Comparison of ENCODE assay signal across 29 cellular contexts in genomic region chr12:2636741-2637140, GRCh38.
DNase-seq lines count a peak whose midpoint lies in the region; ATAC-seq and TF ChIP-seq lines count a peak whose summit lies in the region.
"Had no signal": no experiment of that assay in that cellular context is flagged by ENCODE, and none has a peak within 500 bp of the region (broad histone marks: within the 10 kb centered on the region; RNA-seq: fewer than 3 reads in every experiment).

No MANE protein-coding gene starts in this region.

- ATAC-seq in RWPE2 (ENCODE audit: low read depth), result no peak
- ATAC-seq in T-cell (replicated peaks in 1 of 4), result no peak
- ATAC-seq in stimulated activated effector memory CD8-positive, alpha-beta T cell treated with anti-CD3 and anti-CD28 coated beads, Interleukin-12 subunit alpha, Interleukin-12 subunit beta, amount 100 ng/mL, for 72 hours, result no peak
- ATAC-seq in HG03460 (IDR thresholded peaks at IDR 0.05; ENCODE audit: unreplicated experiment), result no peak
- ATAC-seq: activated CD8-positive, alpha-beta memory T cell treated with anti-CD3 and anti-CD28 coated beads, Interleukin-2, amount 10 ng/mL, durations not matched to agents 7 days and 5 days; activated T-cell treated with anti-CD3 and anti-CD28 coated beads, Interleukin-2, amount 50 U/mL, for 72 hours; K562; left lung; naive thymus-derived CD4-positive, alpha-beta T cell had no signal

- no peak overlapping the region for H3K27ac ChIP-seq in RWPE2 (ENCODE audit: poor library complexity, severe bottlenecking)
- H3K27ac ChIP-seq in coronary artery, result peak overlapping the region; percentile 53 to 82
- H3K27ac ChIP-seq in temporal lobe (ENCODE audit: low read depth, low read length), result peak overlapping the region; percentile 60
- H3K27ac ChIP-seq: brain microvascular endothelial cell, colonic mucosa, left lung, SJSA1 had no signal

- no peaks in the 10 kb centered on the region for H3K36me3 Mint-ChIP-seq in T-cell
- H3K36me3 Mint-ChIP-seq in stimulated activated effector memory CD8-positive, alpha-beta T cell treated with anti-CD3 and anti-CD28 coated beads, Interleukin-12 subunit alpha, Interleukin-12 subunit beta, amount 100 ng/mL, for 72 hours, result no peaks in the 10 kb centered on the region
- H3K36me3 Mint-ChIP-seq: activated CD8-positive, alpha-beta memory T cell treated with anti-CD3 and anti-CD28 coated beads, Interleukin-2, amount 10 ng/mL, durations not matched to agents 7 days and 5 days; activated naive CD4-positive, alpha-beta T cell treated with anti-CD3 and anti-CD28 coated beads, Interleukin-2, amount 10 ng/mL, durations not matched to agents 7 days and 5 days; naive thymus-derived CD4-positive, alpha-beta T cell had no signal

- peaks cover 5% of the 10 kb centered on the region for H3K4me1 ChIP-seq in RWPE2 (ENCODE audit: insufficient read depth, poor library complexity, severe bottlenecking)
- H3K4me1 ChIP-seq: colonic mucosa, left lung had no signal

- DNase-seq in RWPE2 (ENCODE audit: low spot score) (peak; percentile 35), coronary artery (ENCODE audit: low spot score) (no peak), middle frontal gyrus (ENCODE audit: extremely low spot score, low spot score) (peak; percentile 20), T-cell (no peak)
- DNase-seq in stimulated activated effector memory CD8-positive, alpha-beta T cell treated with anti-CD3 and anti-CD28 coated beads, Interleukin-12 subunit alpha, Interleukin-12 subunit beta, amount 100 ng/mL, for 72 hours (ENCODE audit: low spot score in 2 of 2), result no peak
- DNase-seq: activated B cell treated with CpG ODN at 0.5 μM for 24 hours; activated CD4-positive, alpha-beta T cell treated with anti-CD3 and anti-CD28 coated beads, Interleukin-2, amount 50 U/mL, for 1 hour; activated CD8-positive, alpha-beta memory T cell treated with anti-CD3 and anti-CD28 coated beads, Interleukin-2, amount 10 ng/mL, durations not matched to agents 7 days and 5 days; activated naive CD4-positive, alpha-beta T cell treated with anti-CD3 and anti-CD28 coated beads, Interleukin-2, amount 10 ng/mL, durations not matched to agents 7 days and 5 days; activated T-cell treated with anti-CD3 and anti-CD28 coated beads, Interleukin-2, amount 50 U/mL, for 72 hours; brain microvascular endothelial cell; colonic mucosa; DMS 273 treated with DMSO at 0.1 percent for 48 hours; effector memory CD4-positive, alpha-beta T cell; erythroblast; glutamatergic neuron; H7; naive thymus-derived CD4-positive, alpha-beta T cell; NCI-H1092 treated with DMSO at 0.1 percent for 48 hours; NCI-H187; NCI-H510A; RPMI8226 had no signal

- no peak overlapping the region for H3K4me3 Mint-ChIP-seq in T-cell
- no peak overlapping the region for H3K4me3 Mint-ChIP-seq in stimulated activated effector memory CD8-positive, alpha-beta T cell treated with anti-CD3 and anti-CD28 coated beads, Interleukin-12 subunit alpha, Interleukin-12 subunit beta, amount 100 ng/mL, for 72 hours
- H3K4me3 Mint-ChIP-seq: activated B cell treated with CpG ODN at 0.5 μM for 24 hours; activated CD8-positive, alpha-beta memory T cell treated with anti-CD3 and anti-CD28 coated beads, Interleukin-2, amount 10 ng/mL, durations not matched to agents 7 days and 5 days; activated naive CD4-positive, alpha-beta T cell treated with anti-CD3 and anti-CD28 coated beads, Interleukin-2, amount 10 ng/mL, durations not matched to agents 7 days and 5 days; activated T-cell treated with anti-CD3 and anti-CD28 coated beads, Interleukin-2, amount 50 U/mL, for 72 hours; mesothelial cell of epicardium; naive thymus-derived CD4-positive, alpha-beta T cell; stimulated activated naive CD8-positive, alpha-beta T cell treated with anti-CD3 and anti-CD28 coated beads, Interleukin-15, Interleukin-2, amounts not matched to agents 100 ng/mL and 50 ng/mL, for 24 hours had no signal

- POLR2A ChIA-PET in T-cell (lab: Charles Lee), result no interaction called here

- H3K27ac Mint-ChIP-seq in T-cell, result no peak overlapping the region
- H3K27ac Mint-ChIP-seq in stimulated activated effector memory CD8-positive, alpha-beta T cell treated with anti-CD3 and anti-CD28 coated beads, Interleukin-12 subunit alpha, Interleukin-12 subunit beta, amount 100 ng/mL, for 72 hours, result no peak overlapping the region
- H3K27ac Mint-ChIP-seq: activated B cell treated with CpG ODN at 0.5 μM for 24 hours; activated CD8-positive, alpha-beta memory T cell treated with anti-CD3 and anti-CD28 coated beads, Interleukin-2, amount 10 ng/mL, durations not matched to agents 7 days and 5 days; activated naive CD4-positive, alpha-beta T cell treated with anti-CD3 and anti-CD28 coated beads, Interleukin-2, amount 10 ng/mL, durations not matched to agents 7 days and 5 days; activated T-cell treated with anti-CD3 and anti-CD28 coated beads, Interleukin-2, amount 50 U/mL, for 72 hours; mesothelial cell of epicardium; naive thymus-derived CD4-positive, alpha-beta T cell; stimulated activated naive CD8-positive, alpha-beta T cell treated with anti-CD3 and anti-CD28 coated beads, Interleukin-15, Interleukin-2, amounts not matched to agents 100 ng/mL and 50 ng/mL, for 24 hours had no signal

- CTCF ChIA-PET in T-cell (lab: Charles Lee), result no interaction called here

- peaks cover 16 to 29% of the 10 kb centered on the region in 2 donors for H3K27me3 Mint-ChIP-seq in T-cell

- H3K9me3 ChIP-seq in RWPE2 (ENCODE audit: severe bottlenecking), result no peaks in the 10 kb centered on the region
- H3K9me3 ChIP-seq: colonic mucosa, left lung, SJSA1 had no signal

- no peaks in the 10 kb centered on the region for H3K9me3 Mint-ChIP-seq in T-cell
- no peaks in the 10 kb centered on the region for H3K9me3 Mint-ChIP-seq in stimulated activated effector memory CD8-positive, alpha-beta T cell treated with anti-CD3 and anti-CD28 coated beads, Interleukin-12 subunit alpha, Interleukin-12 subunit beta, amount 100 ng/mL, for 72 hours
- H3K9me3 Mint-ChIP-seq: activated B cell treated with CpG ODN at 0.5 μM for 24 hours; activated naive CD4-positive, alpha-beta T cell treated with anti-CD3 and anti-CD28 coated beads, Interleukin-2, amount 10 ng/mL, durations not matched to agents 7 days and 5 days; activated T-cell treated with anti-CD3 and anti-CD28 coated beads, Interleukin-2, amount 50 U/mL, for 72 hours; naive thymus-derived CD4-positive, alpha-beta T cell; stimulated activated naive CD8-positive, alpha-beta T cell treated with anti-CD3 and anti-CD28 coated beads, Interleukin-15, Interleukin-2, amounts not matched to agents 100 ng/mL and 50 ng/mL, for 24 hours had no signal

- TF ChIP-seq CTCF in RWPE2 (IDR thresholded peaks at IDR 0.05; ENCODE audit: poor library complexity, severe bottlenecking) (no peak), coronary artery (IDR thresholded peaks at IDR 0.05) (no peak)

- H3K4me3 ChIP-seq in RWPE2 (ENCODE audit: severe bottlenecking) (no peak overlapping the region), coronary artery (no peak overlapping the region)
- H3K4me3 ChIP-seq: colonic mucosa, K562, left lung, SJSA1 had no signal

- no peaks in the 10 kb centered on the region for H3K36me3 ChIP-seq in RWPE2 (ENCODE audit: low read depth)
- H3K36me3 ChIP-seq: brain microvascular endothelial cell, colonic mucosa, left lung, SJSA1 had no signal

- peaks cover 2 to 5% (median 5%) of the 10 kb centered on the region in 3 donors for H3K4me1 Mint-ChIP-seq in T-cell
- H3K4me1 Mint-ChIP-seq in stimulated activated effector memory CD8-positive, alpha-beta T cell treated with anti-CD3 and anti-CD28 coated beads, Interleukin-12 subunit alpha, Interleukin-12 subunit beta, amount 100 ng/mL, for 72 hours, result peaks cover 11% of the 10 kb centered on the region
- H3K4me1 Mint-ChIP-seq: activated B cell treated with CpG ODN at 0.5 μM for 24 hours had no signal

- peaks cover 3% of the 10 kb centered on the region for H3K27me3 ChIP-seq in RWPE2 (ENCODE audit: insufficient read depth, poor library complexity, severe bottlenecking)
- H3K27me3 ChIP-seq: brain microvascular endothelial cell, colonic mucosa, left lung, SJSA1 had no signal

Comparison
In these comparisons a context has a peak if more than half of its experiments do, and no peak if none do; other contexts are left out.
1. DNase-seq: peak in RWPE2 (single experiment) and middle frontal gyrus (single experiment); none in coronary artery (single experiment), T-cell (0 of 34) and stimulated activated effector memory CD8-positive, alpha-beta T cell treated with anti-CD3 and anti-CD28 coated beads, Interleukin-12 subunit alpha, Interleukin-12 subunit beta, amount 100 ng/mL, for 72 hours (0 of 2).